In the genomic region with DNA sequence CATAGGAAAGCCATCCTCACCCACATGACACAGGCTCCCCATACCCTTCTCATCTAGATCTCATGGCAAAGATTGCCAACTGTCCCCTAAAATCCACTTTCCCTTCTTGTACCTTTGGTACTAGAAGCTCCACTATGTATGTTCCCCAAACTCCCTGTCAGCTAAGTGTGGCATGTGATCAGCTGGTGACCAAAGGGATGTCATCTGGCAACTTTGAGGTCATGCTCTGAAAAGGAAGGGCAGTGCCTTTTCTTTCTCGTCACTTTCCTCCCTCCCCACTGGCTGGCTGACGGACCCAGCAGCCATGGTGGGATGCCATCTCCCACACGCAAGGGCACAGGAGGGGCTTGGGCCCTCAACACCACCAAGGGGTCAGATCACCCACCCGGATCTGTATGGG, we compare ENCODE assay signal across 16 cellular contexts. TPM values are rescaled to one million over a fixed set of nuclear protein-coding genes. Genes with fewer than 3 reads are reported as not detected.
DNase-seq lines count a peak whose midpoint lies in the region; ATAC-seq and TF ChIP-seq lines count a peak whose summit lies in the region.
"Had no signal": no experiment of that assay in that cellular context is flagged by ENCODE, and none has a peak within 500 bp of the region (broad histone marks: within the 10 kb centered on the region; RNA-seq: fewer than 3 reads in every experiment).

No MANE protein-coding gene starts in this region.

- H3K27ac ChIP-seq in CD4-positive, alpha-beta T cell (ENCODE audit: low read depth, low read length), result peak overlapping the region; percentile 47
- H3K27ac ChIP-seq in KOPT-K1 (ENCODE audit: low read depth, low read length, poor library complexity, severe bottlenecking) (peak overlapping the region; percentile 98), esophagus muscularis mucosa (replicated peaks in 1 of 4) (no peak overlapping the region)
- H3K27ac ChIP-seq: esophagus squamous epithelium had no signal

- H3K27me3 Mint-ChIP-seq in CD4-positive, alpha-beta T cell, result no peaks in the 10 kb centered on the region
- H3K27me3 Mint-ChIP-seq in activated naive CD8-positive, alpha-beta T cell treated with anti-CD3 and anti-CD28 coated beads, Interleukin-2, amount 10 ng/mL, durations not matched to agents 7 days and 5 days, result no peaks in the 10 kb centered on the region
- H3K27me3 Mint-ChIP-seq in natural killer cell (ENCODE audit: low read depth in 2 of 2), result no peaks in the 10 kb centered on the region
- H3K27me3 Mint-ChIP-seq: progenitor cell of endocrine pancreas had no signal

- no peak for TF ChIP-seq EP300 in esophagus muscularis mucosa (IDR thresholded peaks at IDR 0.05)

- H3K27me3 ChIP-seq in CD4-positive, alpha-beta T cell (ENCODE audit: control insufficient read depth, insufficient read depth, low read length), result no peaks in the 10 kb centered on the region
- H3K27me3 ChIP-seq in esophagus muscularis mucosa, result no peaks in the 10 kb centered on the region
- H3K27me3 ChIP-seq: esophagus squamous epithelium had no signal

- intact Hi-C loops in CD4-positive, alpha-beta T cell (cut with DNase I, micrococcal nuclease), result loop anchor here in 1 of 2 experiments (5.0 kb wide), 1 partner anchor 49 kb away; no protein-coding TSS in a partner anchor
- intact Hi-C loops in natural killer cell (cut with micrococcal nuclease), result loop anchor here (2.0 kb wide), 1 partner anchor 16 kb away; no protein-coding TSS in a partner anchor
- intact Hi-C loops in esophagus muscularis mucosa (cut with DNase I), result loop anchor here (10.0 kb wide), 1 partner anchor 62 kb away; no protein-coding TSS in a partner anchor

- TF ChIP-seq POLR2A in esophagus muscularis mucosa (IDR thresholded peaks at IDR 0.05; ENCODE audit: low read depth), result no peak

- H3K9me3 ChIP-seq in CD4-positive, alpha-beta T cell (ENCODE audit: control insufficient read depth, low read length), result no peaks in the 10 kb centered on the region
- H3K9me3 ChIP-seq in KOPT-K1 (ENCODE audit: insufficient read depth, low read length, poor library complexity, severe bottlenecking), result no peaks in the 10 kb centered on the region
- H3K9me3 ChIP-seq in esophagus muscularis mucosa, result no peaks in the 10 kb centered on the region
- H3K9me3 ChIP-seq: esophagus squamous epithelium, mucosa of descending colon had no signal

- no peak for ATAC-seq in CD4-positive, alpha-beta T cell (ENCODE audit: poor library complexity)
- no peak for ATAC-seq in activated naive CD8-positive, alpha-beta T cell treated with anti-CD3 and anti-CD28 coated beads, Interleukin-2, amount 10 ng/mL, durations not matched to agents 7 days and 5 days (ENCODE audit: low read depth)
- no peak for ATAC-seq in natural killer cell
- ATAC-seq: mucosa of descending colon had no signal

- DNase-seq in CD4-positive, alpha-beta T cell, result no peak
- no peak for DNase-seq in activated naive CD8-positive, alpha-beta T cell treated with anti-CD3 and anti-CD28 coated beads, Interleukin-2, amount 10 ng/mL, durations not matched to agents 7 days and 5 days
- no peak for DNase-seq in natural killer cell
- no peak for DNase-seq in NCI-H345 (lab: John Stamatoyannopoulos, UW)
- no peak for DNase-seq in activated effector memory CD4-positive, alpha-beta T cell treated with Interleukin-2 at 50 U/mL for 16 hours
- DNase-seq in esophagus muscularis mucosa (ENCODE audit: extremely low spot score), result no peak
- DNase-seq: amygdala; esophagus squamous epithelium; HCEC 1CT; kidney glomerular epithelial cell; mucosa of descending colon; NCI-H1417 treated with DMSO at 0.1 percent for 48 hours; NCI-H226; stimulated activated CD4-positive, alpha-beta T cell treated with anti-CD3 and anti-CD28 coated beads, Interleukin-12 subunit alpha, Interleukin-12 subunit beta, amount 100 ng/mL, for 4 hours had no signal

- WGBS in esophagus muscularis mucosa, result 79% methylated on average over 4 of the region's 4 CpGs

- peaks cover 31 to 56% (median 38%) of the 10 kb centered on the region in 4 donors for H3K4me1 ChIP-seq in esophagus muscularis mucosa

- no peaks in the 10 kb centered on the region for H3K9me3 Mint-ChIP-seq in CD4-positive, alpha-beta T cell
- no peaks in the 10 kb centered on the region for H3K9me3 Mint-ChIP-seq in activated naive CD8-positive, alpha-beta T cell treated with anti-CD3 and anti-CD28 coated beads, Interleukin-2, amount 10 ng/mL, durations not matched to agents 7 days and 5 days
- no peaks in the 10 kb centered on the region for H3K9me3 Mint-ChIP-seq in natural killer cell

- peaks cover 94% of the 10 kb centered on the region for H3K36me3 Mint-ChIP-seq in CD4-positive, alpha-beta T cell (ENCODE audit: low read depth)
- peaks cover 31% of the 10 kb centered on the region for H3K36me3 Mint-ChIP-seq in activated naive CD8-positive, alpha-beta T cell treated with anti-CD3 and anti-CD28 coated beads, Interleukin-2, amount 10 ng/mL, durations not matched to agents 7 days and 5 days
- H3K36me3 Mint-ChIP-seq in natural killer cell, result no peaks in the 10 kb centered on the region

- peak overlapping the region; percentile 94 for H3K27ac Mint-ChIP-seq in CD4-positive, alpha-beta T cell
- peak overlapping the region; percentile 75 for H3K27ac Mint-ChIP-seq in activated naive CD8-positive, alpha-beta T cell treated with anti-CD3 and anti-CD28 coated beads, Interleukin-2, amount 10 ng/mL, durations not matched to agents 7 days and 5 days
- peak overlapping the region; percentile 95 to 98 for H3K27ac Mint-ChIP-seq in natural killer cell
- H3K27ac Mint-ChIP-seq: progenitor cell of endocrine pancreas had no signal

- H3K36me3 ChIP-seq in KOPT-K1 (ENCODE audit: insufficient read depth, low read length), result no peaks in the 10 kb centered on the region
- H3K36me3 ChIP-seq in esophagus muscularis mucosa, result peaks cover 0 to 24% (median 8%) of the 10 kb centered on the region in 4 donors

- CTCF ChIA-PET in CD4-positive, alpha-beta T cell (lab: Charles Lee), result interaction anchor here (1.2 kb wide), 1 partner anchor 77 kb away, joined by 3 read pairs; no protein-coding TSS in a partner anchor

- H3K4me3 ChIP-seq in esophagus muscularis mucosa, result no peak overlapping the region
- H3K4me3 ChIP-seq: esophagus squamous epithelium, mucosa of descending colon had no signal

- POLR2A ChIA-PET in CD4-positive, alpha-beta T cell (lab: Charles Lee), result interaction anchor here (0.6 to 7.7 kb wide), 5 partner anchors 9 to 88 kb away, joined by 3 to 43 read pairs (median 6); no protein-coding TSS in a partner anchor
- POLR2A ChIA-PET in activated naive CD8-positive, alpha-beta T cell treated with anti-CD3 and anti-CD28 coated beads, Interleukin-2, amount 10 ng/mL, durations not matched to agents 7 days and 5 days (lab: Charles Lee), result interaction anchor here (0.6 to 1.1 kb wide), 3 partner anchors 9 to 86 kb away, joined by 3 read pairs; no protein-coding TSS in a partner anchor

- peak overlapping the region; percentile 74 for H3K4me3 Mint-ChIP-seq in CD4-positive, alpha-beta T cell
- H3K4me3 Mint-ChIP-seq in activated naive CD8-positive, alpha-beta T cell treated with anti-CD3 and anti-CD28 coated beads, Interleukin-2, amount 10 ng/mL, durations not matched to agents 7 days and 5 days, result no peak overlapping the region
- peak overlapping the region; percentile 86 for H3K4me3 Mint-ChIP-seq in natural killer cell

- TF ChIP-seq CTCF in CD4-positive, alpha-beta T cell (IDR thresholded peaks at IDR 0.05), result no peak
- TF ChIP-seq CTCF in natural killer cell (IDR thresholded peaks at IDR 0.05) (no peak), esophagus muscularis mucosa (IDR thresholded peaks at IDR 0.05) (no peak)

- H3K4me1 Mint-ChIP-seq in CD4-positive, alpha-beta T cell (ENCODE audit: low read depth), result peaks cover 94% of the 10 kb centered on the region
- peaks cover 74% of the 10 kb centered on the region for H3K4me1 Mint-ChIP-seq in activated naive CD8-positive, alpha-beta T cell treated with anti-CD3 and anti-CD28 coated beads, Interleukin-2, amount 10 ng/mL, durations not matched to agents 7 days and 5 days
- H3K4me1 Mint-ChIP-seq in natural killer cell, result peaks cover 92 to 93% of the 10 kb centered on the region in 2 donors

RNA-seq across cellular contexts. Expression of a gene that starts 23.8 kb away (rescaled TPM):
- 10 to 100 TPM; 30.1 to 34.7 TPM for total RNA-seq in CD4-positive, alpha-beta T cell
- 10 to 100 TPM; 46.2 to 50.4 TPM for total RNA-seq in activated naive CD8-positive, alpha-beta T cell treated with anti-CD3 and anti-CD28 coated beads, Interleukin-2, amount 10 ng/mL, durations not matched to agents 7 days and 5 days
- 10 to 100 TPM; 38.4 to 54.2 (median 47.5) TPM for total RNA-seq in natural killer cell
- total RNA-seq in esophagus muscularis mucosa, result 10 to 100 TPM; 16.7 to 35.2 (median 25.9) TPM

Comparison
In these comparisons a context has a peak if more than half of its experiments do, and no peak if none do; other contexts are left out.
1. H3K27ac ChIP-seq: peak in CD4-positive, alpha-beta T cell (single experiment) and KOPT-K1 (single experiment); none in esophagus muscularis mucosa (0 of 4).
2. Peak in every context shown above with its lines, with median percentiles within 50 percentile points of each other: H3K27ac Mint-ChIP-seq.